ENCODE assay signal across 7 cellular contexts in genomic region chr7:73451780-73452398, GRCh38. TPM values are rescaled to one million over a fixed set of nuclear protein-coding genes. Genes with fewer than 3 reads are reported as not detected.
DNase-seq lines count a peak whose midpoint lies in the region; ATAC-seq and TF ChIP-seq lines count a peak whose summit lies in the region.

No MANE protein-coding gene starts in this region.

- H3K27ac ChIP-seq in Panc1 (ENCODE audit: low read length): no peak overlapping the region; the same call in 1 of the 2 replicates

- peak; percentile 78 for ATAC-seq in Panc1
- ATAC-seq in mucosa of descending colon: peak; percentile 84
- no peak for ATAC-seq in HG03432 (IDR thresholded peaks at IDR 0.05; ENCODE audit: unreplicated experiment)

- H3K9me3 Mint-ChIP-seq in endothelial cell (ENCODE audit: unreplicated experiment): no peaks in the 10 kb centered on the region

- in situ Hi-C loops in Panc1 (cut with HindIII; ENCODE audit: low pct_unique_long_range_greater_than_20kb, low sequenced_read_pairs): no loop called here

- H3K4me3 Mint-ChIP-seq in endothelial cell (ENCODE audit: unreplicated experiment): no peak overlapping the region

- POLR2A ChIA-PET in Panc1 (lab: Charles Lee): no interaction called here

- DNase-seq in Daoy (ENCODE audit: low read depth): peak; percentile 68
- DNase-seq in Jurkat, Clone E6-1 (ENCODE audit: low read depth, low spot score): peak; percentile 44
- DNase-seq in Panc1 (ENCODE audit: low read depth, low spot score): peak; percentile 68
- no peak for DNase-seq in endothelial cell (ENCODE audit: low spot score)
- peak in 1 of 3 donors; percentile 31 for DNase-seq in mucosa of descending colon
- DNase-seq in ecto neural progenitor cell (ENCODE audit: low spot score): no peak

- CTCF ChIA-PET in Panc1 (lab: Charles Lee): interaction anchor here (0.6 to 0.7 kb wide), 2 partner anchors 111 to 128 kb away, joined by 3 to 6 read pairs; no protein-coding TSS in a partner anchor

- H3K36me3 ChIP-seq in Panc1 (ENCODE audit: control insufficient read depth, insufficient read depth, low read length): peaks cover 47% of the 10 kb centered on the region
- peaks cover 11% of the 10 kb centered on the region for H3K36me3 ChIP-seq in mucosa of descending colon (ENCODE audit: low read depth)

- H3K27me3 Mint-ChIP-seq in endothelial cell (ENCODE audit: unreplicated experiment): peaks cover 4% of the 10 kb centered on the region

- H3K9me3 ChIP-seq in Panc1 (ENCODE audit: control insufficient read depth, insufficient read depth, low read depth, low read length) (no peaks in the 10 kb centered on the region), mucosa of descending colon (no peaks in the 10 kb centered on the region)

- peaks cover 40% of the 10 kb centered on the region for H3K36me3 Mint-ChIP-seq in endothelial cell (ENCODE audit: low read depth, unreplicated experiment)

- BruUV-seq in Panc1 (replicated peaks; lab: Mats Ljungman, UMichigan): no TSS peak

- H3K4me1 Mint-ChIP-seq in endothelial cell (ENCODE audit: unreplicated experiment): no peaks in the 10 kb centered on the region

- no peak overlapping the region for H3K4me3 ChIP-seq in Jurkat, Clone E6-1 (ENCODE audit: low read length)
- H3K4me3 ChIP-seq in Panc1 (ENCODE audit: low read depth in 2 of 2, low read length in 2 of 2) (no peak overlapping the region), mucosa of descending colon (no peak overlapping the region)

- TF ChIP-seq CTCF in Panc1 (IDR thresholded peaks at IDR 0.05): peak; percentile 94
- TF ChIP-seq CTCF in endothelial cell (IDR thresholded peaks at IDR 0.05; ENCODE audit: unreplicated experiment): peak; percentile 93
- peak; percentile 89 for TF ChIP-seq CTCF in mucosa of descending colon (IDR thresholded peaks at IDR 0.05)

- H3K4me1 ChIP-seq in Panc1 (ENCODE audit: control insufficient read depth, insufficient read depth, low read length) (no peaks in the 10 kb centered on the region), mucosa of descending colon (ENCODE audit: low read depth) (no peaks in the 10 kb centered on the region)

- no peak overlapping the region for H3K27ac Mint-ChIP-seq in endothelial cell (ENCODE audit: unreplicated experiment)

- H3K27me3 ChIP-seq in Panc1 (ENCODE audit: control insufficient read depth, insufficient read depth, low read length): no peaks in the 10 kb centered on the region

- intact Hi-C loops in Panc1 (cut with micrococcal nuclease; ENCODE audit: unreplicated experiment) (loop anchor here (5.0 kb wide), 1 partner anchor 110 kb away; no protein-coding TSS in a partner anchor), mucosa of descending colon (cut with DNase I, micrococcal nuclease) (no loop called here)

RNA-seq across cellular contexts. Expression of gene FZD9, which starts 18.3 kb away (rescaled TPM):
- total RNA-seq in Daoy (2014; rRNA removed; shearing (Covaris generic)): 1.7 and 3.5 TPM in 2 replicates
- polyA plus RNA-seq in Jurkat, Clone E6-1 (2012; ENCODE audit: insufficient read depth, insufficient read length): 0.86 TPM
- 3.2 TPM for total RNA-seq in Panc1 (2021; ENCODE audit: unreplicated experiment)
- 7.8 TPM for polyA plus RNA-seq in Panc1 (2012; ENCODE audit: insufficient read length)
- total RNA-seq in endothelial cell (ENCODE audit: unreplicated experiment): 2.5 TPM
- under 1 TPM in 2 of 3 donors, not detected in 1; 0.12 to 0.47 TPM for total RNA-seq in mucosa of descending colon

Comparison
In these comparisons a context has a peak if more than half of its experiments do, and no peak if none do; other contexts are left out.
1. DNase-seq: peak in Daoy (single experiment), Jurkat, Clone E6-1 (single experiment) and Panc1 (single experiment); none in endothelial cell (single experiment) and ecto neural progenitor cell (single experiment).
2. Peak in every context shown above with its lines, with median percentiles within 50 percentile points of each other: CTCF ChIP-seq.